ENCODE assay signal across 1 cellular context in the genomic region with DNA sequence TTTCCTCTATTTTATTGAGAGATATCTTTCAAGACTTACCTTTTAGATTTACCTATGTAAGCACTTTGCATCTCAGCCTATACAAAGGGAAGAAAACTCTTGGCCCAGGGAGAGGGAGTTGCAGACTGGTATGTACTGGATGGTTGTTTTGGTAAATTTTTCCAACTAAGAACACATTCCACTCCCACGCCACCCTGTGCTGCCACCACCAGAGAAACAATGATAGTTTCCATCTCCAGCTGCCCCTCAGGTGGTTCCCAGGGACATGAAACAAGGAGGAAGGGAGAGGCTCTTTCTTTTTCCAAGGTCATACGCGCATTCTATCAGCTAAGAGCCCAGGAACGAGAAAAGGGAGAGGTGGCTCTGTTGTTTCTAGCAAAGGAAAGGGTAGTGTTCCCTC.
TF ChIP-seq lines count a peak whose summit lies in the region.

No MANE protein-coding gene starts in this region.

TF ChIP-seq in HepG2, 621 proteins besides CTCF, POLR2A, EP300 and RAD21:
- TF ChIP-seq TEAD3 (CRISPR knock-in tag; optimal IDR thresholded peaks at IDR 0.05; ENCODE audit: borderline replicate concordance) (peak; percentile 24), MAFK (conservative IDR thresholded peaks at IDR 0.05 in 1 of 2, IDR thresholded peaks at IDR 0.05 in 1 of 2; ENCODE audit: low read length in 2 of 2) (peak in 1 of 2 experiments; percentile 34; a peak in 2 of 4 replicates), ZNF777 (CRISPR knock-in tag; IDR thresholded peaks at IDR 0.05) (no peak)
